In the genomic region with DNA sequence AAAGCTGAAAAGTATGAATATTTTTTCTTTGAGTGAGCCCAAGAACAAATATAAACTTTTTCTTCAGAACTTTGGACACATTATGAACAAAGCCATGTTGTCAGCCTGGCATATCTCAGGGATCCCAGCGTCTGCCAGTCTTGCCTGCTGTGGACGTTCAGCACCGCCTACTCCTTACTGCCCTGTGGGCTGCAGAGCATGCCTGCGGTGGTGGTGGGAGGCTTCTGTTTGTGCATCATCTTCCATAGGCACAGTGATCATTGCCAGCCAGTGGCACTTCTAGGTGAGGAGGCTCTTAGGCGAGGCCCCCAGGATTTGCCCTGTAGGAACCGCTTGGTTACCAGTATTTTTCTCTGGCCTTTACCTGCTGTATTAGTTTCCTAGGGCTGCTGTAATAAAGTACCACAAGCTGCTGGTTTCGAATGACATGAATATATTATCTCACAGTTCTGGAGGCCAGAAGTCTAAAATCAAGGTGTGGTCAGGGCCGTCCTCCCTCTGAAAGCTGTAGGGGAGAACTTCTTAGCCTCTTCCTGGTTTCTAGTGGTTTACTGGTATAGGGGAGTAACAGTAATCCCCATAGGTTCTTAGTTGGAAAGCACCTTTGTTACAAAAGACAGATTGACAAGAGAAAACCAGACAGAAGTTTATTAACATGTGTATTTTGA, we compare ENCODE assay signal across 1 cellular context.
TF ChIP-seq lines count a peak whose summit lies in the region.

No MANE protein-coding gene starts in this region.

TF ChIP-seq in IMR-90, 13 proteins besides CTCF, POLR2A, EP300 and RAD21 (continued from another document):
- TF ChIP-seq FOS (IDR thresholded peaks at IDR 0.05; ENCODE audit: low read depth, low read length): no peak
- no peak for TF ChIP-seq MAZ (IDR thresholded peaks at IDR 0.05; ENCODE audit: borderline replicate concordance, low read depth, low read length)
- no peak for TF ChIP-seq BHLHE40 (IDR thresholded peaks at IDR 0.05; ENCODE audit: low read depth, low read length)
- TF ChIP-seq, protein P1, sequence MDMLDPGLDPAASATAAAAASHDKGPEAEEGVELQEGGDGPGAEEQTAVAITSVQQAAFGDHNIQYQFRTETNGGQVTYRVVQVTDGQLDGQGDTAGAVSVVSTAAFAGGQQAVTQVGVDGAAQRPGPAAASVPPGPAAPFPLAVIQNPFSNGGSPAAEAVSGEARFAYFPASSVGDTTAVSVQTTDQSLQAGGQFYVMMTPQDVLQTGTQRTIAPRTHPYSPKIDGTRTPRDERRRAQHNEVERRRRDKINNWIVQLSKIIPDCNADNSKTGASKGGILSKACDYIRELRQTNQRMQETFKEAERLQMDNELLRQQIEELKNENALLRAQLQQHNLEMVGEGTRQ (IDR thresholded peaks at IDR 0.05; ENCODE audit: low read depth, low read length): no peak
- no peak for TF ChIP-seq RCOR1 (IDR thresholded peaks at IDR 0.05; ENCODE audit: insufficient replicate concordance, low read length)
- no peak for TF ChIP-seq CHD1 (IDR thresholded peaks at IDR 0.05; ENCODE audit: low read depth, low read length)
- no peak for TF ChIP-seq MXI1 (IDR thresholded peaks at IDR 0.05; ENCODE audit: borderline replicate concordance, low read depth, low read length)
- TF ChIP-seq SMC3 (IDR thresholded peaks at IDR 0.05; ENCODE audit: low read depth, low read length): no peak
- TF ChIP-seq, protein P2, sequence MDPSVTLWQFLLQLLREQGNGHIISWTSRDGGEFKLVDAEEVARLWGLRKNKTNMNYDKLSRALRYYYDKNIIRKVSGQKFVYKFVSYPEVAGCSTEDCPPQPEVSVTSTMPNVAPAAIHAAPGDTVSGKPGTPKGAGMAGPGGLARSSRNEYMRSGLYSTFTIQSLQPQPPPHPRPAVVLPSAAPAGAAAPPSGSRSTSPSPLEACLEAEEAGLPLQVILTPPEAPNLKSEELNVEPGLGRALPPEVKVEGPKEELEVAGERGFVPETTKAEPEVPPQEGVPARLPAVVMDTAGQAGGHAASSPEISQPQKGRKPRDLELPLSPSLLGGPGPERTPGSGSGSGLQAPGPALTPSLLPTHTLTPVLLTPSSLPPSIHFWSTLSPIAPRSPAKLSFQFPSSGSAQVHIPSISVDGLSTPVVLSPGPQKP (IDR thresholded peaks at IDR 0.05; ENCODE audit: borderline replicate concordance, low read depth, low read length): no peak
TF ChIP-seq in IMR-90: peak in this region for 0.
